In genomic region chr11:85823816-85824215, GRCh38 we compare ENCODE assay signal across 11 cellular contexts. TPM values are rescaled to one million over a fixed set of nuclear protein-coding genes. Genes with fewer than 3 reads are reported as not detected.
DNase-seq lines count a peak whose midpoint lies in the region; ATAC-seq and TF ChIP-seq lines count a peak whose summit lies in the region.
"Had no signal": no experiment of that assay in that cellular context is flagged by ENCODE, and none has a peak within 500 bp of the region (broad histone marks: within the 10 kb centered on the region; RNA-seq: fewer than 3 reads in every experiment).

No MANE protein-coding gene starts in this region.

- no peaks in the 10 kb centered on the region for H3K36me3 ChIP-seq in MM.1S (replicated peaks; ENCODE audit: insufficient read depth, low read length)

- no peaks in the 10 kb centered on the region for H3K79me2 ChIP-seq in MM.1S (ENCODE audit: low read length)

- peaks cover 45% of the 10 kb centered on the region for H3K4me1 Mint-ChIP-seq in activated naive CD8-positive, alpha-beta T cell treated with anti-CD3 and anti-CD28 coated beads, Interleukin-2, amount 10 ng/mL, durations not matched to agents 7 days and 5 days
- H3K4me1 Mint-ChIP-seq in nephron progenitor cell = peaks cover 4% of the 10 kb centered on the region

- peak overlapping the region; percentile 19; the same call in 1 of the 2 replicates for H3K4me3 ChIP-seq in MM.1S (ENCODE audit: low read length)

- H4K20me1 ChIP-seq in MM.1S (ENCODE audit: insufficient read depth, low read length) = no peaks in the 10 kb centered on the region

- no peaks in the 10 kb centered on the region for H3K9me3 Mint-ChIP-seq in activated naive CD8-positive, alpha-beta T cell treated with anti-CD3 and anti-CD28 coated beads, Interleukin-2, amount 10 ng/mL, durations not matched to agents 7 days and 5 days
- no peaks in the 10 kb centered on the region for H3K9me3 Mint-ChIP-seq in nephron progenitor cell

- H3K27ac ChIP-seq in MM.1S (ENCODE audit: low read length) = peak overlapping the region; percentile 71

- H3K27ac Mint-ChIP-seq in activated naive CD8-positive, alpha-beta T cell treated with anti-CD3 and anti-CD28 coated beads, Interleukin-2, amount 10 ng/mL, durations not matched to agents 7 days and 5 days = peak overlapping the region; percentile 88
- H3K27ac Mint-ChIP-seq in nephron progenitor cell = no peak overlapping the region

- ATAC-seq in activated naive CD8-positive, alpha-beta T cell treated with anti-CD3 and anti-CD28 coated beads, Interleukin-2, amount 10 ng/mL, durations not matched to agents 7 days and 5 days (ENCODE audit: low read depth) = peak; percentile 92
- ATAC-seq: Right ventricle myocardium inferior had no signal

- peaks cover 10% of the 10 kb centered on the region; the same call in 1 of the 2 replicates for H3F3A ChIP-seq in MM.1S (ENCODE audit: insufficient read depth, low read length)

- DNase-seq in MM.1S (peak; percentile 92), GM10266 (ENCODE audit: extremely low spot score) (no peak), HT-29 (ENCODE audit: low spot score) (no peak), nephron progenitor cell (no peak)
- DNase-seq in activated CD4-positive, alpha-beta T cell treated with anti-CD3 and anti-CD28 coated beads, Interleukin-2, amount 50 U/mL, for 1 hour = peak; percentile 58
- DNase-seq in activated naive CD8-positive, alpha-beta T cell treated with anti-CD3 and anti-CD28 coated beads, Interleukin-2, amount 10 ng/mL, durations not matched to agents 7 days and 5 days = peak; percentile 52
- peak; percentile 36 for DNase-seq in stimulated activated CD8-positive, alpha-beta memory T cell treated with anti-CD3 and anti-CD28 coated beads, Interleukin-4, amount 100 ng/mL, for 48 hours
- DNase-seq: hippocampal formation, KBM-7, NCI-H2171 treated with DMSO at 0.1 percent for 48 hours had no signal

- H3K4me1 ChIP-seq in MM.1S (ENCODE audit: low read length) = peaks cover 33% of the 10 kb centered on the region

- no peaks in the 10 kb centered on the region for H3K9me3 ChIP-seq in MM.1S (replicated peaks; ENCODE audit: insufficient read depth, low read length)

- no peaks in the 10 kb centered on the region for H3K27me3 ChIP-seq in MM.1S (replicated peaks; ENCODE audit: insufficient read depth, low read length)

- H3K9ac ChIP-seq in MM.1S (ENCODE audit: low read length) = peak overlapping the region; percentile 2; the same call in 1 of the 2 replicates

- H3K36me3 Mint-ChIP-seq in activated naive CD8-positive, alpha-beta T cell treated with anti-CD3 and anti-CD28 coated beads, Interleukin-2, amount 10 ng/mL, durations not matched to agents 7 days and 5 days = peaks cover 3% of the 10 kb centered on the region
- no peaks in the 10 kb centered on the region for H3K36me3 Mint-ChIP-seq in nephron progenitor cell (ENCODE audit: low read depth)

- H2AFZ ChIP-seq in MM.1S (ENCODE audit: low read length) = peak overlapping the region; percentile 20

- no peaks in the 10 kb centered on the region for H3K9me2 ChIP-seq in MM.1S (replicated peaks; ENCODE audit: insufficient read depth, low read length)

- peak overlapping the region; percentile 73 for H3K4me3 Mint-ChIP-seq in activated naive CD8-positive, alpha-beta T cell treated with anti-CD3 and anti-CD28 coated beads, Interleukin-2, amount 10 ng/mL, durations not matched to agents 7 days and 5 days
- no peak overlapping the region for H3K4me3 Mint-ChIP-seq in nephron progenitor cell

- H3K4me2 ChIP-seq in MM.1S (ENCODE audit: low read depth, low read length) = peak overlapping the region; percentile 31

- POLR2A ChIA-PET in activated naive CD8-positive, alpha-beta T cell treated with anti-CD3 and anti-CD28 coated beads, Interleukin-2, amount 10 ng/mL, durations not matched to agents 7 days and 5 days (lab: Charles Lee) = interaction anchor here (0.7 to 2.2 kb wide), 9 partner anchors 9 to 195 kb away, joined by 3 to 11 read pairs (median 5); partner anchors contain the start of genes CCDC83, CREBZF, SYTL2 and TMEM126A

- peaks cover 4% of the 10 kb centered on the region for H3K27me3 Mint-ChIP-seq in activated naive CD8-positive, alpha-beta T cell treated with anti-CD3 and anti-CD28 coated beads, Interleukin-2, amount 10 ng/mL, durations not matched to agents 7 days and 5 days
- peaks cover 20% of the 10 kb centered on the region for H3K27me3 Mint-ChIP-seq in nephron progenitor cell (ENCODE audit: low read depth, poor library complexity)

- TF ChIP-seq CTCF in MM.1S (IDR thresholded peaks at IDR 0.05; ENCODE audit: low read length) (no peak), GM10266 (IDR thresholded peaks at IDR 0.05; ENCODE audit: control insufficient read depth, insufficient read depth, low read depth, missing control alignments) (no peak), nephron progenitor cell (IDR thresholded peaks at IDR 0.05) (no peak)

RNA-seq across cellular contexts. Expression of gene SYTL2, which starts 12.9 kb away (rescaled TPM):
- 10 to 100 TPM; 28.7 to 39.3 TPM for total RNA-seq in activated naive CD8-positive, alpha-beta T cell treated with anti-CD3 and anti-CD28 coated beads, Interleukin-2, amount 10 ng/mL, durations not matched to agents 7 days and 5 days
- total RNA-seq in HT-29 (2014; rRNA removed; shearing (Covaris generic)) = 16.6 and 18.7 TPM in 2 replicates

RNA-seq across cellular contexts. Expression of gene CCDC83, which starts 31.4 kb away (rescaled TPM):
- total RNA-seq in activated naive CD8-positive, alpha-beta T cell treated with anti-CD3 and anti-CD28 coated beads, Interleukin-2, amount 10 ng/mL, durations not matched to agents 7 days and 5 days = not detected
- not detected in 2 replicates for total RNA-seq in HT-29 (2014; rRNA removed; shearing (Covaris generic))
- total RNA-seq: Right ventricle myocardium inferior had no signal

Comparison
In these comparisons a context has a peak if more than half of its experiments do, and no peak if none do; other contexts are left out.
1. DNase-seq: peak in MM.1S (single experiment), activated CD4-positive, alpha-beta T cell treated with anti-CD3 and anti-CD28 coated beads, Interleukin-2, amount 50 U/mL, for 1 hour (single experiment), activated naive CD8-positive, alpha-beta T cell treated with anti-CD3 and anti-CD28 coated beads, Interleukin-2, amount 10 ng/mL, durations not matched to agents 7 days and 5 days (single experiment) and stimulated activated CD8-positive, alpha-beta memory T cell treated with anti-CD3 and anti-CD28 coated beads, Interleukin-4, amount 100 ng/mL, for 48 hours (single experiment); none in GM10266 (single experiment), HT-29 (single experiment) and nephron progenitor cell (single experiment).